13 cellular contexts compared by ENCODE assay signal in the genomic region with DNA sequence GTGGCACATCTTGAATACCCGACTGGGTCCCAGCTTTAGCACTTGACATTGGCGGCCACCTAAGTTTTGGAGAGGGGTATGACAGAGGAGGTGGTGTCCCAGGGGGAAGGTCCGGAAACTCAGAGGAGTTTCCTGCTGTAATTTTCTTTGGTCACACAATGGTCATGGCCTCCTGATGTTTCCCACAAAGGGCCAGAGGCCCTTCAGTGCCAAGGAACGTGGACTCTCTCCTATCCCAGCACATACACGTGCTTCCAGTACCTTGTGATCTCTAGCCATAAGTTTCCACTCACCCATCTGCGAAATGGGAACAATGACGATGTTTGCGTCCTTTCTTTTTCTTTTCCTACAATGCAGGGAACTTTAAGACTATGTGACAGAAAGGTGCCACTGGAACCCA. TPM values are rescaled to one million over a fixed set of nuclear protein-coding genes. Genes with fewer than 3 reads are reported as not detected.
A peak's percentile ranks its signal among the peaks of the same experiment; 100 is the strongest.
DNase-seq lines count a peak whose midpoint lies in the region; ATAC-seq, FAIRE-seq and TF ChIP-seq lines count a peak whose summit lies in the region.
"Had no signal": no experiment of that assay in that cellular context is flagged by ENCODE, and none has a peak within 500 bp of the region (broad histone marks: within the 10 kb centered on the region; RNA-seq: fewer than 3 reads in every experiment).

No MANE protein-coding gene starts in this region.

- H3K27me3 ChIP-seq in SK-N-SH (ENCODE audit: insufficient read depth) (no peaks in the 10 kb centered on the region), keratinocyte (ENCODE audit: control insufficient read depth, extremely low read depth, insufficient read depth, low read length) (no peaks in the 10 kb centered on the region)
- H3K27me3 ChIP-seq: pancreas had no signal

- H3K9me1 ChIP-seq in keratinocyte (ENCODE audit: control insufficient read depth, extremely low read depth, insufficient read depth, low read length): peaks cover 3% of the 10 kb centered on the region

- dilution Hi-C loops in keratinocyte (cut with MboI; ENCODE audit: extremely low pct_ligation_motif_present, low sequenced_read_pairs): no loop called here

- no peak for TF ChIP-seq CTCF in SK-N-SH (IDR thresholded peaks at IDR 0.05)
- TF ChIP-seq CTCF in keratinocyte (optimal IDR thresholded peaks at IDR 0.05 in 1 of 3, IDR thresholded peaks at IDR 0.05 in 1 of 3, conservative IDR thresholded peaks at IDR 0.05 in 1 of 3; ENCODE audit: extremely low read depth in 1 of 3, insufficient read depth in 2 of 3, low read length in 3 of 3): no peak

- DNase-seq in SK-N-SH (no peak), keratinocyte (ENCODE audit: low read depth, low spot score) (no peak), SW480 (ENCODE audit: low spot score) (no peak)
- no peak for DNase-seq in activated T-helper 1 cell treated with anti-CD3 and anti-CD28 coated beads, Interleukin-12 subunit alpha, Interleukin-12 subunit beta, Interleukin-2, Interleukin-4 antibody, amounts not matched to agents 30 ng/mL and 10 ng/mL and 1 ng/mL, durations not matched to agents 14 hours and 24 hours and 36 hours (ENCODE audit: low spot score)
- DNase-seq: NCI-H2081, pancreas had no signal

- H3K9me2 ChIP-seq in SK-N-SH: no peaks in the 10 kb centered on the region

- H3K4me1 ChIP-seq in SK-N-SH (ENCODE audit: control insufficient read depth in 1 of 2, insufficient read depth in 2 of 2, low read depth in 1 of 2, low read length in 1 of 2) (peaks cover 32 to 33% of the 10 kb centered on the region in 2 experiments), keratinocyte (ENCODE audit: control insufficient read depth, extremely low read depth, insufficient read depth, low read length) (peaks cover 41% of the 10 kb centered on the region)

- H3K9ac ChIP-seq in SK-N-SH: peak overlapping the region; percentile 40; the same call in 1 of the 2 replicates
- no peak overlapping the region for H3K9ac ChIP-seq in keratinocyte (ENCODE audit: control insufficient read depth, extremely low read depth, insufficient read depth, low read length)

- FAIRE-seq in keratinocyte (lab: Jason Lieb, UNC): no peak
- FAIRE-seq: colon, G401.6, pancreas had no signal

- H3K27ac Mint-ChIP-seq in activated T-helper 1 cell treated with anti-CD3 and anti-CD28 coated beads, Interleukin-12 subunit alpha, Interleukin-12 subunit beta, Interleukin-2, Interleukin-4 antibody, amounts not matched to agents 30 ng/mL and 10 ng/mL and 1 ng/mL, durations not matched to agents 14 hours and 24 hours and 36 hours: peak overlapping the region; percentile 95
- peak overlapping the region; percentile 86 for H3K27ac Mint-ChIP-seq in stimulated activated memory B cell treated with anti-CD40 and anti-IgM and Interleukin-4, amounts not matched to agents 10 μg/mL and 1 μg/mL and 100 μg/mL, for 72 hours

- H3K36me3 Mint-ChIP-seq in activated T-helper 1 cell treated with anti-CD3 and anti-CD28 coated beads, Interleukin-12 subunit alpha, Interleukin-12 subunit beta, Interleukin-2, Interleukin-4 antibody, amounts not matched to agents 30 ng/mL and 10 ng/mL and 1 ng/mL, durations not matched to agents 14 hours and 24 hours and 36 hours (ENCODE audit: low read depth): peaks cover 63% of the 10 kb centered on the region
- peaks cover 44% of the 10 kb centered on the region for H3K36me3 Mint-ChIP-seq in stimulated activated memory B cell treated with anti-CD40 and anti-IgM and Interleukin-4, amounts not matched to agents 10 μg/mL and 1 μg/mL and 100 μg/mL, for 72 hours

- H2AFZ ChIP-seq in SK-N-SH (ENCODE audit: low read depth) (no peak overlapping the region), keratinocyte (ENCODE audit: control insufficient read depth, low read length) (no peak overlapping the region)

- 96% methylated on average over 8 of the region's 8 CpGs for WGBS in SK-N-SH (ENCODE audit: low lambda C conversion rate)

- CTCF ChIA-PET in SK-N-SH (lab: Yijun Ruan, JAX): interaction anchor here (1.8 kb wide), 1 partner anchor 23 kb away, joined by 8 read pairs; no protein-coding TSS in a partner anchor

- H3K79me2 ChIP-seq in SK-N-SH (ENCODE audit: insufficient read depth): peaks cover 96% of the 10 kb centered on the region
- peaks cover 97% of the 10 kb centered on the region for H3K79me2 ChIP-seq in keratinocyte (ENCODE audit: control insufficient read depth, insufficient read depth, low read length)

- H3K4me3 ChIP-seq in SK-N-SH (ENCODE audit: low read depth in 2 of 2, low read length in 1 of 2): no peak overlapping the region
- H3K4me3 ChIP-seq in keratinocyte (ENCODE audit: control insufficient read depth in 2 of 3, extremely low read depth in 1 of 3, insufficient read depth in 2 of 3, low read depth in 1 of 3, low read length in 3 of 3): no peak overlapping the region
- H3K4me3 ChIP-seq: pancreas had no signal

- H3K27me3 Mint-ChIP-seq in activated T-helper 1 cell treated with anti-CD3 and anti-CD28 coated beads, Interleukin-12 subunit alpha, Interleukin-12 subunit beta, Interleukin-2, Interleukin-4 antibody, amounts not matched to agents 30 ng/mL and 10 ng/mL and 1 ng/mL, durations not matched to agents 14 hours and 24 hours and 36 hours (ENCODE audit: insufficient read depth): no peaks in the 10 kb centered on the region
- H3K27me3 Mint-ChIP-seq in stimulated activated memory B cell treated with anti-CD40 and anti-IgM and Interleukin-4, amounts not matched to agents 10 μg/mL and 1 μg/mL and 100 μg/mL, for 72 hours: no peaks in the 10 kb centered on the region

- H3K4me1 Mint-ChIP-seq in activated T-helper 1 cell treated with anti-CD3 and anti-CD28 coated beads, Interleukin-12 subunit alpha, Interleukin-12 subunit beta, Interleukin-2, Interleukin-4 antibody, amounts not matched to agents 30 ng/mL and 10 ng/mL and 1 ng/mL, durations not matched to agents 14 hours and 24 hours and 36 hours (ENCODE audit: low read depth): peaks cover 83% of the 10 kb centered on the region
- peaks cover 75% of the 10 kb centered on the region for H3K4me1 Mint-ChIP-seq in stimulated activated memory B cell treated with anti-CD40 and anti-IgM and Interleukin-4, amounts not matched to agents 10 μg/mL and 1 μg/mL and 100 μg/mL, for 72 hours

- no peak for TF ChIP-seq EP300 in SK-N-SH (IDR thresholded peaks at IDR 0.05; ENCODE audit: borderline replicate concordance in 1 of 2, low read depth in 1 of 2, low read length in 1 of 2)

- ATAC-seq in SK-N-SH treated with all-trans-retinoic acid at 6 μM for 48 hours (no peak), HG03175 (IDR thresholded peaks at IDR 0.05; ENCODE audit: unreplicated experiment) (no peak), HG03439 (IDR thresholded peaks at IDR 0.05; ENCODE audit: unreplicated experiment) (no peak)
- ATAC-seq in stimulated activated memory B cell treated with anti-CD40 and anti-IgM and Interleukin-4, amounts not matched to agents 10 μg/mL and 1 μg/mL and 100 μg/mL, for 72 hours: peak; percentile 25

- peaks cover 44% of the 10 kb centered on the region for H3F3A ChIP-seq in SK-N-SH (replicated peaks; ENCODE audit: insufficient read depth)

- peak overlapping the region; percentile 74 to 87 for H3K27ac ChIP-seq in SK-N-SH (ENCODE audit: low read depth in 2 of 2, low read length in 1 of 2)
- peak overlapping the region; percentile 91 for H3K27ac ChIP-seq in keratinocyte (ENCODE audit: control insufficient read depth, insufficient read depth, low read length)
- H3K27ac ChIP-seq: 22Rv1 had no signal

- H3K4me2 ChIP-seq in SK-N-SH: 0 out of 2 replicates have a peak overlapping the region, but pooled peaks have one; percentile 64
- no peak overlapping the region for H3K4me2 ChIP-seq in keratinocyte (ENCODE audit: control insufficient read depth, extremely low read depth, insufficient read depth, low read depth, low read length)

- H3K9me3 Mint-ChIP-seq in activated T-helper 1 cell treated with anti-CD3 and anti-CD28 coated beads, Interleukin-12 subunit alpha, Interleukin-12 subunit beta, Interleukin-2, Interleukin-4 antibody, amounts not matched to agents 30 ng/mL and 10 ng/mL and 1 ng/mL, durations not matched to agents 14 hours and 24 hours and 36 hours: no peaks in the 10 kb centered on the region
- no peaks in the 10 kb centered on the region for H3K9me3 Mint-ChIP-seq in stimulated activated memory B cell treated with anti-CD40 and anti-IgM and Interleukin-4, amounts not matched to agents 10 μg/mL and 1 μg/mL and 100 μg/mL, for 72 hours

- peaks cover 26 to 32% of the 10 kb centered on the region in 2 experiments for H3K36me3 ChIP-seq in SK-N-SH (replicated peaks in 1 of 2; ENCODE audit: control insufficient read depth in 1 of 2, insufficient read depth in 2 of 2, low read length in 1 of 2)
- peaks cover 35 to 66% of the 10 kb centered on the region in 2 experiments for H3K36me3 ChIP-seq in keratinocyte (ENCODE audit: control insufficient read depth in 2 of 2, extremely low read depth in 1 of 2, insufficient read depth in 2 of 2, low read length in 2 of 2)
- H3K36me3 ChIP-seq: pancreas had no signal

- no peak for TF ChIP-seq RAD21 in SK-N-SH (IDR thresholded peaks at IDR 0.05; ENCODE audit: low read length)

- H4K20me1 ChIP-seq in SK-N-SH (ENCODE audit: insufficient read depth): peaks cover 19% of the 10 kb centered on the region
- H4K20me1 ChIP-seq in keratinocyte (ENCODE audit: control insufficient read depth, extremely low read depth, insufficient read depth, low read length): peaks cover 17% of the 10 kb centered on the region

- H3K9me3 ChIP-seq in SK-N-SH (no peaks in the 10 kb centered on the region), keratinocyte (ENCODE audit: control insufficient read depth, low read depth, low read length) (no peaks in the 10 kb centered on the region)
- H3K9me3 ChIP-seq: pancreas had no signal

- intact Hi-C loops in activated T-helper 1 cell treated with anti-CD3 and anti-CD28 coated beads, Interleukin-12 subunit alpha, Interleukin-12 subunit beta, Interleukin-2, Interleukin-4 antibody, amounts not matched to agents 30 ng/mL and 10 ng/mL and 1 ng/mL, durations not matched to agents 14 hours and 24 hours and 36 hours (cut with micrococcal nuclease): loop anchor here (5.0 to 10.0 kb wide), 3 partner anchors 267 to 462 kb away; a partner anchor contains a TSS

- peak overlapping the region; percentile 77 for H3K4me3 Mint-ChIP-seq in activated T-helper 1 cell treated with anti-CD3 and anti-CD28 coated beads, Interleukin-12 subunit alpha, Interleukin-12 subunit beta, Interleukin-2, Interleukin-4 antibody, amounts not matched to agents 30 ng/mL and 10 ng/mL and 1 ng/mL, durations not matched to agents 14 hours and 24 hours and 36 hours
- H3K4me3 Mint-ChIP-seq in stimulated activated memory B cell treated with anti-CD40 and anti-IgM and Interleukin-4, amounts not matched to agents 10 μg/mL and 1 μg/mL and 100 μg/mL, for 72 hours: peak overlapping the region; percentile 12

- POLR2A ChIA-PET in SK-N-SH (lab: Yijun Ruan, JAX): no interaction called here

RNA-seq across cellular contexts. Expression of a gene that starts 13.2 kb away (rescaled TPM):
- polyA plus RNA-seq in SK-N-SH (2012; rRNA removed) (208 and 209 TPM in 2 replicates), keratinocyte (278 to 366 TPM (median 350 TPM) in 3 replicates)
- 177 and 181 TPM in 2 replicates for polyA plus RNA-seq in SK-N-SH (2012; cell fraction: cytosol; rRNA removed)
- 432 and 454 TPM in 2 replicates for polyA plus RNA-seq in SK-N-SH (2012; cell fraction: nucleus; rRNA removed)
- total RNA-seq in activated T-helper 1 cell treated with anti-CD3 and anti-CD28 coated beads, Interleukin-12 subunit alpha, Interleukin-12 subunit beta, Interleukin-2, Interleukin-4 antibody, amounts not matched to agents 30 ng/mL and 10 ng/mL and 1 ng/mL, durations not matched to agents 14 hours and 24 hours and 36 hours: 66.3 and 70.4 TPM in 2 replicates
- polyA plus RNA-seq in keratinocyte (2011; ENCODE audit: low read depth): 134 TPM
- 291 and 382 TPM in 2 replicates for polyA plus RNA-seq in keratinocyte (2011; cell fraction: cytosol; rRNA removed)
- 489 and 510 TPM in 2 replicates for polyA plus RNA-seq in keratinocyte (2011; cell fraction: nucleus; rRNA removed)
- 174 and 413 TPM in 2 replicates for polyA plus RNA-seq in keratinocyte (2012; ENCODE audit: low replicate concordance)
- 279 to 391 TPM (median 316 TPM) in 3 replicates for polyA minus RNA-seq in keratinocyte
- 330 TPM for polyA minus RNA-seq in keratinocyte (2011; cell fraction: cytosol; rRNA and poly(A)+ RNA removed)
- polyA minus RNA-seq in keratinocyte (2011; cell fraction: nucleus; rRNA and poly(A)+ RNA removed): 168 and 240 TPM in 2 replicates
